In the genomic region with DNA sequence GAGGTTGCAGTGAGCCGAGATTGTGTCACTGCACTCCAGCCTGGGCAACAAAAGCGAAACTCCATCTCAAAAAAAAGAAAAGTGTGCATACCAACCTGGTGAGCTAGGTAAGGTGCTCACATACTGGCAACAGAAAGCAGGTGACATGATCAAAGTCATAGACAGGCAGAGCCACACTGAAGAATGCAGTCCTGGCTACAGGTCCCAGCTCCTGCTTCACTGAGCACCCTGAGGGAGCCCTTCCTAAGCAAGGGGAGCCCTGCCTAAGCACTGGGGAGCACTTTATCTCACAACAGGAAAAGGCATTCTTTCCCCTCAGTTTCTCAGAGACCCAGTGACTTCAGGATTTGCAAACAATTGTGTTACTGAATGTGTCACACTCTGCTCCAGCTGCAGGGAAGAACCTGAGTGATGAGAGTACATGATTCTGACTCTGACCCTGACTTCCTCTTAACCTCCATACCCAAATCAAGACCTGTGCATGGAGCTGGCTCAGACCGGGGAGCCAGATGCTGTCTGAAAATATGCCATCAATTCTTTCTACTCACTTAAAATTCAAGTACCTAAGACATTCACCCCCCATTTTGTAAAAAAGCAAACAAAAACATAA, we compare ENCODE assay signal across 13 cellular contexts. TPM values are rescaled to one million over a fixed set of nuclear protein-coding genes. Genes with fewer than 3 reads are reported as not detected.
DNase-seq lines count a peak whose midpoint lies in the region; ATAC-seq, FAIRE-seq and TF ChIP-seq lines count a peak whose summit lies in the region.
"Had no signal": no experiment of that assay in that cellular context is flagged by ENCODE, and none has a peak within 500 bp of the region (broad histone marks: within the 10 kb centered on the region; RNA-seq: fewer than 3 reads in every experiment).

No MANE protein-coding gene starts in this region.

- no peak overlapping the region for H2BK5ac ChIP-seq in mesenchymal stem cell (ENCODE audit: low read depth, low read length, poor library complexity, severe bottlenecking)

- peaks cover 19% of the 10 kb centered on the region for H3K4me1 ChIP-seq in HEK293 (ENCODE audit: control insufficient read depth, insufficient read depth, low read length)
- peaks cover 24% of the 10 kb centered on the region for H3K4me1 ChIP-seq in astrocyte (ENCODE audit: insufficient read depth, low read length)
- H3K4me1 ChIP-seq in mesenchymal stem cell (ENCODE audit: control insufficient read depth, insufficient read depth, low read depth, low read length) = peaks cover 21% of the 10 kb centered on the region

- no peak for FAIRE-seq in astrocyte (lab: Jason Lieb, UNC)

- H3K4me3 ChIP-seq in HEK293 (ENCODE audit: low read depth, low read length) (no peak overlapping the region), astrocyte (ENCODE audit: insufficient read depth, low read depth, low read length) (no peak overlapping the region), mesenchymal stem cell (ENCODE audit: insufficient read depth in 1 of 2, low read depth in 1 of 2, low read length in 2 of 2) (no peak overlapping the region)
- H3K4me3 ChIP-seq: colonic mucosa, transverse colon had no signal

- H3K14ac ChIP-seq in mesenchymal stem cell (ENCODE audit: low read length in 2 of 2) = no peak overlapping the region

- no peak for ATAC-seq in HG03108 (IDR thresholded peaks at IDR 0.05; ENCODE audit: unreplicated experiment)

- no peak overlapping the region for H2BK120ac ChIP-seq in mesenchymal stem cell (ENCODE audit: low read depth, low read length)

- DNase-seq in CD1c-positive myeloid dendritic cell (ENCODE audit: extremely low spot score) = peak; percentile 41
- DNase-seq in astrocyte (ENCODE audit: low read depth) = peak; percentile 27
- peak; percentile 35 for DNase-seq in mesenchymal stem cell
- no peak for DNase-seq in H4 (ENCODE audit: low spot score)
- DNase-seq in AML-193 (lab: John Stamatoyannopoulos, UW) = no peak
- DNase-seq in activated CD8-positive, alpha-beta memory T cell treated with anti-CD3 and anti-CD28 coated beads for 24 hours = no peak
- DNase-seq: colonic mucosa, DMS79 treated with DMSO at 0.1 percent for 48 hours, H7, SHP77 treated with DMSO at 0.1 percent for 48 hours, transverse colon had no signal

- CTCF ChIA-PET in HEK293 (lab: Yijun Ruan, JAX) = no interaction called here

- H3K27ac Mint-ChIP-seq in astrocyte (ENCODE audit: unreplicated experiment) = peak overlapping the region; percentile 12

- H3K27me3 Mint-ChIP-seq in astrocyte (ENCODE audit: low read depth, unreplicated experiment) = no peaks in the 10 kb centered on the region

- H3K79me1 ChIP-seq in mesenchymal stem cell (replicated peaks; ENCODE audit: low read length, poor library complexity, severe bottlenecking) = peaks cover 2% of the 10 kb centered on the region

- H4K91ac ChIP-seq in mesenchymal stem cell (ENCODE audit: low read length) = no peak overlapping the region

- H4K8ac ChIP-seq in mesenchymal stem cell (ENCODE audit: low read length) = no peak overlapping the region

- POLR2A ChIA-PET in HEK293 (lab: Yijun Ruan, JAX) = interaction anchor here (0.6 kb wide), 1 partner anchor 221 kb away, joined by 3 read pairs; no protein-coding TSS in a partner anchor

- H3K9me3 ChIP-seq in HEK293 (ENCODE audit: control insufficient read depth, insufficient read depth, low read depth, low read length) (no peaks in the 10 kb centered on the region), astrocyte (ENCODE audit: insufficient read depth, low read depth, low read length) (no peaks in the 10 kb centered on the region), mesenchymal stem cell (ENCODE audit: control insufficient read depth, low read length) (no peaks in the 10 kb centered on the region)
- H3K9me3 ChIP-seq: colonic mucosa, transverse colon had no signal

- WGBS in mesenchymal stem cell = 91% methylated on average over 3 of the region's 3 CpGs

- H3K27ac ChIP-seq in HEK293 (ENCODE audit: extremely low read depth, low read depth, low read length) (no peak overlapping the region), astrocyte (ENCODE audit: low read depth, low read length) (peak overlapping the region; percentile 18), mesenchymal stem cell (ENCODE audit: low read length, poor library complexity, severe bottlenecking) (no peak overlapping the region)
- H3K27ac ChIP-seq: colonic mucosa, transverse colon had no signal

- H3K4ac ChIP-seq in mesenchymal stem cell (ENCODE audit: low read depth in 1 of 2, low read length in 2 of 2) = no peak overlapping the region

- no peak overlapping the region for H3K9ac ChIP-seq in astrocyte (ENCODE audit: low read length)
- H3K9ac ChIP-seq in mesenchymal stem cell (ENCODE audit: low read length) = peak overlapping the region; percentile 2

- H3K36me3 ChIP-seq in HEK293 (ENCODE audit: control insufficient read depth in 2 of 2, insufficient read depth in 1 of 2, low read length in 2 of 2) (no peaks in the 10 kb centered on the region), astrocyte (ENCODE audit: insufficient read depth, low read length) (no peaks in the 10 kb centered on the region), mesenchymal stem cell (ENCODE audit: control insufficient read depth in 1 of 2, insufficient read depth in 2 of 2, low read depth in 1 of 2, low read length in 2 of 2) (peaks cover 0 to 5% of the 10 kb centered on the region in 2 experiments)
- H3K36me3 ChIP-seq: colonic mucosa, transverse colon had no signal

- TF ChIP-seq CTCF in HEK293 (tag by site-specific recombination; IDR thresholded peaks at IDR 0.05) (no peak), astrocyte (IDR thresholded peaks at IDR 0.05; ENCODE audit: insufficient read depth, low read depth, low read length) (no peak)

- no peak overlapping the region for H3K23ac ChIP-seq in mesenchymal stem cell (ENCODE audit: low read length in 2 of 2)

- no peak overlapping the region for H2BK15ac ChIP-seq in mesenchymal stem cell (ENCODE audit: low read depth, poor library complexity, severe bottlenecking)

- peaks cover 6% of the 10 kb centered on the region for H3K36me3 Mint-ChIP-seq in astrocyte (ENCODE audit: low read depth, unreplicated experiment)

- no peak overlapping the region for H3K18ac ChIP-seq in mesenchymal stem cell (ENCODE audit: low read depth in 1 of 2, low read length in 2 of 2)

- H4K20me1 ChIP-seq in astrocyte (ENCODE audit: insufficient read depth, low read length) = peaks cover 97% of the 10 kb centered on the region

- no peak overlapping the region for H2BK12ac ChIP-seq in mesenchymal stem cell (ENCODE audit: low read length in 2 of 2)

- H3K9me3 Mint-ChIP-seq in astrocyte (ENCODE audit: unreplicated experiment) = peaks cover 2% of the 10 kb centered on the region

- H3K79me2 ChIP-seq in astrocyte (ENCODE audit: insufficient read depth, low read length) = peaks cover 97% of the 10 kb centered on the region

- peak overlapping the region; percentile 29 for H3K4me2 ChIP-seq in astrocyte (ENCODE audit: low read length)
- H3K4me2 ChIP-seq in mesenchymal stem cell (ENCODE audit: low read length, poor library complexity, severe bottlenecking) = no peak overlapping the region

- H3K4me1 Mint-ChIP-seq in astrocyte (ENCODE audit: low read depth, unreplicated experiment) = peaks cover 59% of the 10 kb centered on the region

- no peak overlapping the region for H3K4me3 Mint-ChIP-seq in astrocyte (ENCODE audit: unreplicated experiment)

- H2AFZ ChIP-seq in astrocyte (ENCODE audit: low read depth, low read length) (no peak overlapping the region), mesenchymal stem cell (ENCODE audit: low read depth, low read length) (no peak overlapping the region)

- H2AK5ac ChIP-seq in mesenchymal stem cell (ENCODE audit: low read length, severe bottlenecking) = no peak overlapping the region

- H3K27me3 ChIP-seq in astrocyte (ENCODE audit: insufficient read depth, low read length) (no peaks in the 10 kb centered on the region), mesenchymal stem cell (ENCODE audit: control insufficient read depth in 1 of 2, insufficient read depth in 1 of 2, low read length in 2 of 2) (no peaks in the 10 kb centered on the region)
- H3K27me3 ChIP-seq: colonic mucosa, transverse colon had no signal

TF ChIP-seq in HEK293, 187 proteins besides CTCF, POLR2A, EP300 and RAD21:
- no peak for TF ChIP-seq ZNF664 (tag by site-specific recombination; IDR thresholded peaks at IDR 0.05)
- peak; percentile 48; the same call in 1 of the 2 replicates for TF ChIP-seq PRDM1 (tag by site-specific recombination; IDR thresholded peaks at IDR 0.05)
TF ChIP-seq in HEK293: peak in this region for 1.

RNA-seq across cellular contexts. Expression of a gene that starts 40.5 kb away (rescaled TPM):
- total RNA-seq in astrocyte = 213 TPM in 2 replicates
- polyA plus RNA-seq in mesenchymal stem cell (2013, experiment 1 of 2) = 92.7 TPM
- 93.6 TPM for polyA plus RNA-seq in mesenchymal stem cell (2013, experiment 2 of 2)
- 34.4 and 39.2 TPM in 2 replicates for total RNA-seq in H4 (2014; rRNA removed; shearing (Covaris generic))

RNA-seq across cellular contexts. Expression of a gene that starts 58.4 kb away (rescaled TPM):
- 86.5 and 96.1 TPM in 2 replicates for total RNA-seq in astrocyte
- polyA plus RNA-seq in mesenchymal stem cell (2013, experiment 1 of 2) = 40.7 TPM
- polyA plus RNA-seq in mesenchymal stem cell (2013, experiment 2 of 2) = 37.8 TPM
- 45.0 and 46.7 TPM in 2 replicates for total RNA-seq in H4 (2014; rRNA removed; shearing (Covaris generic))

Comparison
In these comparisons a context has a peak if more than half of its experiments do, and no peak if none do; other contexts are left out.
1. DNase-seq: peak in CD1c-positive myeloid dendritic cell (single experiment), astrocyte (single experiment) and mesenchymal stem cell (single experiment); none in H4 (single experiment), AML-193 (0 of 2) and activated CD8-positive, alpha-beta memory T cell treated with anti-CD3 and anti-CD28 coated beads for 24 hours (single experiment).